Comparison of ENCODE assay signal across 21 cellular contexts in the genomic region with DNA sequence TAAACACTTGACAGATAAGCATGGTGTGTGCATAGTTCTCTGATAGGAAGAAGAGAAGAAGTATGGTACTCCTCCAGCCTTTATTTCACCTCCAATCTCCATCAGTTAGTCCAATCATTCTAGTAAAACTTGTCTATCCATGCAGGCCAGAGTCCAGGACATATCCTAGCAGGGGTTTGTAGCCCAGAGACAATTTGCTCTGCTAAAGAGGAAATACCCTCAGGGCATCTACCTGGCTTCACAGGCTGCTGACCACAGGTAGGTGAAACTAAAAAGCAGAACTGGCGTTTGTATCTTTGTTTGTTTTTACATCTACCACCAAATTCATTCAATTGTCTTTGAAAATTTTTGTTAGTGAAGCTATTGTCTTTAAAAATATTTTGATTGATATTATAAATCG.
"Had no signal": no experiment of that assay in that cellular context is flagged by ENCODE, and none has a peak within 500 bp of the region (broad histone marks: within the 10 kb centered on the region; RNA-seq: fewer than 3 reads in every experiment).

No MANE protein-coding gene starts in this region.

- H3K4me3 Mint-ChIP-seq: activated CD4-positive, alpha-beta T cell treated with anti-CD3 and anti-CD28 coated beads, Interleukin-2, amount 10 ng/mL, durations not matched to agents 7 days and 5 days; activated naive CD4-positive, alpha-beta T cell treated with anti-CD3 and anti-CD28 coated beads, Interleukin-2, amount 10 ng/mL, durations not matched to agents 7 days and 5 days; activated naive CD8-positive, alpha-beta T cell treated with anti-CD3 and anti-CD28 coated beads, Interleukin-2, amount 50 U/mL, for 24 hours; activated T-cell treated with anti-CD3 and anti-CD28 coated beads, Interleukin-2, amount 50 U/mL, for 4 hours; brain; naive thymus-derived CD8-positive, alpha-beta T cell; stimulated activated naive CD8-positive, alpha-beta T cell treated with anti-CD3 and anti-CD28 coated beads, Interleukin-15, amount 100 ng/mL, for 72 hours had no signal

- H3K4me1 ChIP-seq: colonic mucosa, foreskin keratinocyte, lower lobe of right lung, psoas muscle, suprapubic skin, transverse colon, uterus had no signal

- H3K9me3 Mint-ChIP-seq: activated CD4-positive, alpha-beta T cell treated with anti-CD3 and anti-CD28 coated beads, Interleukin-2, amount 10 ng/mL, durations not matched to agents 7 days and 5 days; activated naive CD8-positive, alpha-beta T cell treated with anti-CD3 and anti-CD28 coated beads, Interleukin-2, amount 50 U/mL, for 24 hours; activated T-cell treated with anti-CD3 and anti-CD28 coated beads, Interleukin-2, amount 50 U/mL, for 4 hours; brain; stimulated activated naive CD8-positive, alpha-beta T cell treated with anti-CD3 and anti-CD28 coated beads, Interleukin-15, amount 100 ng/mL, for 72 hours had no signal

- H3K4me3 ChIP-seq: colonic mucosa, lower lobe of right lung, psoas muscle, suprapubic skin, transverse colon, uterus had no signal

- H3K27me3 Mint-ChIP-seq: activated CD4-positive, alpha-beta T cell treated with anti-CD3 and anti-CD28 coated beads, Interleukin-2, amount 10 ng/mL, durations not matched to agents 7 days and 5 days; activated naive CD4-positive, alpha-beta T cell treated with anti-CD3 and anti-CD28 coated beads, Interleukin-2, amount 10 ng/mL, durations not matched to agents 7 days and 5 days; activated naive CD8-positive, alpha-beta T cell treated with anti-CD3 and anti-CD28 coated beads, Interleukin-2, amount 50 U/mL, for 24 hours; brain; naive thymus-derived CD8-positive, alpha-beta T cell; stimulated activated naive CD8-positive, alpha-beta T cell treated with anti-CD3 and anti-CD28 coated beads, Interleukin-15, amount 100 ng/mL, for 72 hours had no signal

- H3K27me3 ChIP-seq: colonic mucosa, foreskin keratinocyte, suprapubic skin, transverse colon, uterus had no signal

- DNase-seq: activated CD4-positive, alpha-beta T cell treated with anti-CD3 and anti-CD28 coated beads, Interleukin-2, amount 10 ng/mL, durations not matched to agents 7 days and 5 days; activated CD8-positive, alpha-beta memory T cell treated with anti-CD3 and anti-CD28 coated beads, Interleukin-2, amount 50 U/mL, for 4 hours; activated naive CD4-positive, alpha-beta T cell treated with anti-CD3 and anti-CD28 coated beads, Interleukin-2, amount 10 ng/mL, durations not matched to agents 7 days and 5 days; activated naive CD8-positive, alpha-beta T cell treated with anti-CD3 and anti-CD28 coated beads, Interleukin-2, amount 50 U/mL, for 24 hours; activated T-cell treated with anti-CD3 and anti-CD28 coated beads, Interleukin-2, amount 50 U/mL, for 4 hours; anterior cingulate cortex; central memory CD4-positive, alpha-beta T cell; colonic mucosa; foreskin keratinocyte; glutamatergic neuron; hippocampal formation; lower lobe of right lung; naive thymus-derived CD8-positive, alpha-beta T cell; psoas muscle; right cardiac atrium; stimulated activated naive CD8-positive, alpha-beta T cell treated with anti-CD3 and anti-CD28 coated beads, Interleukin-15, amount 100 ng/mL, for 72 hours; transverse colon; uterus had no signal

- FAIRE-seq: keratinocyte had no signal

- H3K9me3 ChIP-seq: colonic mucosa, lower lobe of right lung, psoas muscle, transverse colon, uterus had no signal

- H3K36me3 ChIP-seq: colonic mucosa, lower lobe of right lung, suprapubic skin, transverse colon, uterus had no signal

- H3K27ac ChIP-seq: colonic mucosa, foreskin keratinocyte, lower lobe of right lung, psoas muscle, suprapubic skin, transverse colon, uterus had no signal

- H3K4me1 Mint-ChIP-seq: activated CD4-positive, alpha-beta T cell treated with anti-CD3 and anti-CD28 coated beads, Interleukin-2, amount 10 ng/mL, durations not matched to agents 7 days and 5 days; activated naive CD4-positive, alpha-beta T cell treated with anti-CD3 and anti-CD28 coated beads, Interleukin-2, amount 10 ng/mL, durations not matched to agents 7 days and 5 days; activated naive CD8-positive, alpha-beta T cell treated with anti-CD3 and anti-CD28 coated beads, Interleukin-2, amount 50 U/mL, for 24 hours; brain; naive thymus-derived CD8-positive, alpha-beta T cell; stimulated activated naive CD8-positive, alpha-beta T cell treated with anti-CD3 and anti-CD28 coated beads, Interleukin-15, amount 100 ng/mL, for 72 hours had no signal

- H3K36me3 Mint-ChIP-seq: activated naive CD4-positive, alpha-beta T cell treated with anti-CD3 and anti-CD28 coated beads, Interleukin-2, amount 10 ng/mL, durations not matched to agents 7 days and 5 days; brain; naive thymus-derived CD8-positive, alpha-beta T cell had no signal

- H3K27ac Mint-ChIP-seq: activated CD4-positive, alpha-beta T cell treated with anti-CD3 and anti-CD28 coated beads, Interleukin-2, amount 10 ng/mL, durations not matched to agents 7 days and 5 days; activated naive CD4-positive, alpha-beta T cell treated with anti-CD3 and anti-CD28 coated beads, Interleukin-2, amount 10 ng/mL, durations not matched to agents 7 days and 5 days; activated naive CD8-positive, alpha-beta T cell treated with anti-CD3 and anti-CD28 coated beads, Interleukin-2, amount 50 U/mL, for 24 hours; brain; naive thymus-derived CD8-positive, alpha-beta T cell; stimulated activated naive CD8-positive, alpha-beta T cell treated with anti-CD3 and anti-CD28 coated beads, Interleukin-15, amount 100 ng/mL, for 72 hours had no signal
